ENCODE assay signal across 8 cellular contexts in the genomic region with DNA sequence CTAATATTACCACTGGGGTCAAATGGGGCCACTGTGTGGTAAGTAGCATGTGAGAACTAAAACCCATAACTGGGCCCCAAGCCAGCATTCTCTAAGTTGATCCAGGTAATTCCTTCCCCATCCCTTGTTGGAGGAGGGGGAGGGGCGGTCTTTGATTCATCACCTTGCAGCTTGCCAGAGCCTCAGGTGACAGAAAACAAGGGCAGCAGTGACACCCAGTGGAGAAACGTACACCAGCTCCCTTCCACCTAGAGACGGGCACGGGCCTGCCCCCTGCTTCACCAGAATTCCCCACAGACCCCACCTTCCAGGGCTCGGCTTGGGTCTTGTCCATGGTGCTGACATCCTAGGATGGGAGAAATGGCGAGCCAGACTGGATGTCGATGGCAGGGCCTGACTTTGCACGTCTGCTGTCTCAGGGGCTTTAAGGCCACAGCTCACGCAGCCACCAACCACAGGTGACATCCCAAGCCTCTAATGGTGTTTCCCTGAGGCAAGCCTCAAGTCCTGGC.
DNase-seq lines count a peak whose midpoint lies in the region; FAIRE-seq lines count a peak whose summit lies in the region.

No MANE protein-coding gene starts in this region.

- H3K4me3 ChIP-seq in adipocyte (ENCODE audit: low read length) (no peak overlapping the region), iPS-15b (ENCODE audit: low read depth, low read length) (peak overlapping the region; percentile 23)

- DNase-seq in ACHN (peak; percentile 90), GM18507 (ENCODE audit: extremely low spot score, insufficient read length, low read depth) (peak; percentile 11), HS-27A (ENCODE audit: low read depth) (peak; percentile 8), NCI-H82 treated with DMSO at 0.1 percent for 48 hours (lab: John Stamatoyannopoulos, UW; ENCODE audit: unreplicated experiment) (peak; percentile 90), adipocyte (ENCODE audit: low read depth) (peak; percentile 32), occipital lobe (lab: John Stamatoyannopoulos, UW) (no peak)
- DNase-seq in stimulated activated CD4-positive, alpha-beta T cell treated with anti-CD3 and anti-CD28 coated beads, Interleukin-4, amount 100 ng/mL, for 48 hours (ENCODE audit: low read depth in 2 of 2) = peak; percentile 25 to 40

- H3K9ac ChIP-seq in adipocyte (ENCODE audit: low read length) = no peak overlapping the region
- H3K9ac ChIP-seq in iPS-15b (ENCODE audit: low read depth, low read length) = no peak overlapping the region

- no peaks in the 10 kb centered on the region for H3K9me3 ChIP-seq in adipocyte (ENCODE audit: control insufficient read depth, low read length)
- H3K9me3 ChIP-seq in iPS-15b (ENCODE audit: control insufficient read depth, insufficient read depth, low read length) = no peaks in the 10 kb centered on the region

- in situ Hi-C loops in ACHN (cut with HindIII; ENCODE audit: low pct_ligation_motif_present, low pct_unique_long_range_greater_than_20kb, low sequenced_read_pairs) = no loop called here

- H3K4me1 ChIP-seq in adipocyte (ENCODE audit: control insufficient read depth, insufficient read depth, low read length) (no peaks in the 10 kb centered on the region), iPS-15b (ENCODE audit: control insufficient read depth, insufficient read depth, low read length) (peaks cover 4% of the 10 kb centered on the region)

- no peaks in the 10 kb centered on the region for H3K36me3 ChIP-seq in adipocyte (ENCODE audit: control insufficient read depth, insufficient read depth, low read length, severe bottlenecking)
- H3K36me3 ChIP-seq in iPS-15b (ENCODE audit: control insufficient read depth, insufficient read depth, low read length) = no peaks in the 10 kb centered on the region

- peaks cover 10% of the 10 kb centered on the region for H3K27me3 ChIP-seq in adipocyte (replicated peaks; ENCODE audit: control insufficient read depth, insufficient read depth, low read length)
- H3K27me3 ChIP-seq in iPS-15b (ENCODE audit: control insufficient read depth, insufficient read depth, low read length) = no peaks in the 10 kb centered on the region

- FAIRE-seq in GM18507 (lab: Jason Lieb, UNC) = no peak
